In the genomic region with DNA sequence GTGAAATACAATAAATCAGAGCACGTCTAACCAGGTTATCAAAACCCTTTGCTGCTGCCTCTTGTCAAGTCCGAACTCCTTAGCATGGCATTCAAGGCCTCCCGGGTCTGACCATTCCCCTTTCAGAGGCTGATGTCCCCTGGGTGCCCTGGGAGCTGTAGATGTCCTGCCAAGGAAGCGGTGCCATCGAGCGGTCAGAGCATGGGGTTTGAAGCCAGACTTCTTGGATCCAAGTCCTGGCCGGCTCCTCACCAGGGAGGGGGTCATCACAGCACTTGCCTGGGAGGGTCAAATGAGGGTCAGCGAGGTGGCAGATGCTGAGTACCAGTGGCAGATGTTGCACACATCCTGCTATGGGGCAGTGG, we compare ENCODE assay signal across 13 cellular contexts.
"Had no signal": no experiment of that assay in that cellular context is flagged by ENCODE, and none has a peak within 500 bp of the region (broad histone marks: within the 10 kb centered on the region; RNA-seq: fewer than 3 reads in every experiment).

No MANE protein-coding gene starts in this region.

- H3K4me3 ChIP-seq: lower lobe of right lung had no signal

- H3K4me1 ChIP-seq: colonic mucosa, foreskin keratinocyte, lower lobe of right lung had no signal

- DNase-seq: activated CD4-positive, alpha-beta T cell treated with anti-CD3 and anti-CD28 coated beads, Interleukin-2, amount 50 U/mL, for 4 hours; activated CD4-positive, CD25-positive, alpha-beta regulatory T cell treated with anti-CD3 and anti-CD28 coated beads, Interleukin-2, amount 50 U/mL, for 72 hours; activated effector memory CD4-positive, alpha-beta T cell treated with anti-CD3 and anti-CD28 coated beads, Interleukin-2, amount 50 U/mL, for 16 hours; activated T-cell treated with anti-CD3 and anti-CD28 coated beads, Interleukin-2, amount 50 U/mL, for 1 hour; colonic mucosa; effector CD4-positive, alpha-beta T cell; foreskin keratinocyte; kidney; lower lobe of right lung; naive B cell had no signal

- H3K4me3 Mint-ChIP-seq: stimulated activated effector memory CD8-positive, alpha-beta T cell treated with anti-CD3 and anti-CD28 coated beads, Interleukin-12 subunit alpha, Interleukin-12 subunit beta, amount 100 ng/mL, for 72 hours had no signal

- H3K27me3 ChIP-seq: colonic mucosa had no signal

- H3K27ac ChIP-seq: colonic mucosa, foreskin keratinocyte, heart left ventricle, lower lobe of right lung had no signal

- H3K9me3 ChIP-seq: colonic mucosa, heart left ventricle, lower lobe of right lung had no signal

- ATAC-seq: stimulated activated effector memory CD8-positive, alpha-beta T cell treated with anti-CD3 and anti-CD28 coated beads, Interleukin-12 subunit alpha, Interleukin-12 subunit beta, amount 100 ng/mL, for 72 hours had no signal

- H3K36me3 ChIP-seq: colonic mucosa, heart left ventricle, lower lobe of right lung had no signal

- H3K36me3 Mint-ChIP-seq: activated naive CD4-positive, alpha-beta T cell treated with anti-CD3 and anti-CD28 coated beads, Interleukin-2, amount 50 U/mL, for 72 hours; naive B cell; stimulated activated effector memory CD8-positive, alpha-beta T cell treated with anti-CD3 and anti-CD28 coated beads, Interleukin-12 subunit alpha, Interleukin-12 subunit beta, amount 100 ng/mL, for 72 hours had no signal

- H3K27ac Mint-ChIP-seq: activated naive CD4-positive, alpha-beta T cell treated with anti-CD3 and anti-CD28 coated beads, Interleukin-2, amount 50 U/mL, for 72 hours; stimulated activated effector memory CD8-positive, alpha-beta T cell treated with anti-CD3 and anti-CD28 coated beads, Interleukin-12 subunit alpha, Interleukin-12 subunit beta, amount 100 ng/mL, for 72 hours had no signal

- H3K9me3 Mint-ChIP-seq: activated naive CD4-positive, alpha-beta T cell treated with anti-CD3 and anti-CD28 coated beads, Interleukin-2, amount 50 U/mL, for 72 hours; stimulated activated effector memory CD8-positive, alpha-beta T cell treated with anti-CD3 and anti-CD28 coated beads, Interleukin-12 subunit alpha, Interleukin-12 subunit beta, amount 100 ng/mL, for 72 hours had no signal
